Comparison of ENCODE assay signal across 2 cellular contexts in genomic region chr12:4202482-4202881, GRCh38.
TF ChIP-seq lines count a peak whose summit lies in the region.

No MANE protein-coding gene starts in this region.

TF ChIP-seq in GM23338, 12 proteins besides CTCF, POLR2A, EP300 and RAD21:
- no peak for TF ChIP-seq ZNF462 (CRISPR knock-in tag; IDR thresholded peaks at IDR 0.05)
- TF ChIP-seq ETS1 (IDR thresholded peaks at IDR 0.05): no peak
- TF ChIP-seq POLR2AphosphoS5 (IDR thresholded peaks at IDR 0.05; ENCODE audit: low read depth): no peak
- TF ChIP-seq ZNF331 (CRISPR knock-in tag; IDR thresholded peaks at IDR 0.05; ENCODE audit: low read depth): no peak
- TF ChIP-seq ZNF114 (CRISPR knock-in tag; IDR thresholded peaks at IDR 0.05): no peak
- TF ChIP-seq CREB1 (CRISPR knock-in tag; IDR thresholded peaks at IDR 0.05; ENCODE audit: low read depth): no peak
- no peak for TF ChIP-seq EZH2 (IDR thresholded peaks at IDR 0.05; ENCODE audit: low read depth, unreplicated experiment)
- no peak for TF ChIP-seq EZH2phosphoT487 (IDR thresholded peaks at IDR 0.05; ENCODE audit: unreplicated experiment)
- no peak for TF ChIP-seq REST (IDR thresholded peaks at IDR 0.05; ENCODE audit: unreplicated experiment)
- no peak for TF ChIP-seq STAT1 (IDR thresholded peaks at IDR 0.05; ENCODE audit: unreplicated experiment)
- TF ChIP-seq NANOG (IDR thresholded peaks at IDR 0.05; ENCODE audit: borderline replicate concordance): no peak

TF ChIP-seq in GM12878, 131 proteins besides CTCF, POLR2A, EP300 and RAD21:
- no peak for TF ChIP-seq TCF12 (IDR thresholded peaks at IDR 0.05; ENCODE audit: low read depth, low read length)
- TF ChIP-seq ZBTB11 (CRISPR knock-in tag; IDR thresholded peaks at IDR 0.05): no peak
- no peak for TF ChIP-seq ZNF592 (IDR thresholded peaks at IDR 0.05)
- TF ChIP-seq USF2 (IDR thresholded peaks at IDR 0.05; ENCODE audit: borderline replicate concordance, low read depth, low read length): no peak
- TF ChIP-seq BCL11A (IDR thresholded peaks at IDR 0.05; ENCODE audit: low read depth, low read length): no peak
- no peak for TF ChIP-seq ZNF622 (IDR thresholded peaks at IDR 0.05)
- TF ChIP-seq SREBF2 (IDR thresholded peaks at IDR 0.05; ENCODE audit: low read length): no peak
- no peak for TF ChIP-seq FOXM1 (IDR thresholded peaks at IDR 0.05; ENCODE audit: low read depth, low read length)
- no peak for TF ChIP-seq HDAC6 (IDR thresholded peaks at IDR 0.05; ENCODE audit: unreplicated experiment)
- no peak for TF ChIP-seq E4F1 (IDR thresholded peaks at IDR 0.05; ENCODE audit: borderline replicate concordance, partially characterized antibody)
- TF ChIP-seq RFX5 (IDR thresholded peaks at IDR 0.05; ENCODE audit: low read depth, low read length): no peak
- TF ChIP-seq FOXK2 (IDR thresholded peaks at IDR 0.05): no peak
- no peak for TF ChIP-seq E2F4 (IDR thresholded peaks at IDR 0.05; ENCODE audit: low read depth, low read length)
- no peak for TF ChIP-seq HDGF (IDR thresholded peaks at IDR 0.05)
- no peak for TF ChIP-seq CREB1 (IDR thresholded peaks at IDR 0.05; ENCODE audit: low read depth)
- no peak for TF ChIP-seq PBX3 (IDR thresholded peaks at IDR 0.05; ENCODE audit: insufficient replicate concordance, low read depth, low read length)
- no peak for TF ChIP-seq HCFC1 (IDR thresholded peaks at IDR 0.05; ENCODE audit: low read length)
- no peak for TF ChIP-seq SUPT20H (IDR thresholded peaks at IDR 0.05; ENCODE audit: borderline replicate concordance, control insufficient read depth, low read depth, low read length)
